In genomic region chr3:124700880-124701684, GRCh38 we compare ENCODE assay signal across 17 cellular contexts. TPM values are rescaled to one million over a fixed set of nuclear protein-coding genes. Genes with fewer than 3 reads are reported as not detected.
A peak's percentile ranks its signal among the peaks of the same experiment; 100 is the strongest.
DNase-seq lines count a peak whose midpoint lies in the region; ATAC-seq and TF ChIP-seq lines count a peak whose summit lies in the region.
"Had no signal": no experiment of that assay in that cellular context is flagged by ENCODE, and none has a peak within 500 bp of the region (broad histone marks: within the 10 kb centered on the region; RNA-seq: fewer than 3 reads in every experiment).

No MANE protein-coding gene starts in this region.

- no peak overlapping the region for H3K27ac ChIP-seq in left ventricle myocardium inferior (replicated peaks)
- H3K27ac ChIP-seq: thoracic aorta had no signal

- in situ Hi-C loops in astrocyte of the spinal cord (cut with HindIII; ENCODE audit: low sequenced_read_pairs): no loop called here

- H3K27ac Mint-ChIP-seq in type B pancreatic cell: peak overlapping the region; percentile 71
- no peak overlapping the region for H3K27ac Mint-ChIP-seq in activated T-helper 17 cell treated with anti-CD3 and anti-CD28 coated beads, Interleukin-2, amount 50 U/mL, for 72 hours
- H3K27ac Mint-ChIP-seq: activated naive CD4-positive, alpha-beta T cell treated with anti-CD3 and anti-CD28 coated beads, Interleukin-2, amount 10 ng/mL, durations not matched to agents 7 days and 5 days; dendritic cell treated with granulocyte-macrophage colony-stimulating factor and Interleukin-4, amounts not matched to agents 40 ng/mL and 50 ng/mL, for 4 days; mesothelial cell of epicardium had no signal

- peak; percentile 50 for ATAC-seq in Right ventricle myocardium superior (ENCODE audit: poor library complexity)
- no peak for ATAC-seq in activated T-helper 17 cell treated with anti-CD3 and anti-CD28 coated beads, Interleukin-2, amount 50 U/mL, for 72 hours (replicated peaks)
- ATAC-seq in HG03196 (IDR thresholded peaks at IDR 0.05; ENCODE audit: unreplicated experiment): no peak

- H3K9me3 Mint-ChIP-seq in type B pancreatic cell: no peaks in the 10 kb centered on the region
- H3K9me3 Mint-ChIP-seq in activated T-helper 17 cell treated with anti-CD3 and anti-CD28 coated beads, Interleukin-2, amount 50 U/mL, for 72 hours: no peaks in the 10 kb centered on the region
- H3K9me3 Mint-ChIP-seq: activated naive CD4-positive, alpha-beta T cell treated with anti-CD3 and anti-CD28 coated beads, Interleukin-2, amount 10 ng/mL, durations not matched to agents 7 days and 5 days; dendritic cell treated with granulocyte-macrophage colony-stimulating factor and Interleukin-4, amounts not matched to agents 40 ng/mL and 50 ng/mL, for 4 days; mesothelial cell of epicardium had no signal

- no peaks in the 10 kb centered on the region for H3K9me3 ChIP-seq in left ventricle myocardium inferior (replicated peaks)
- H3K9me3 ChIP-seq: thoracic aorta had no signal

- DNase-seq in Right ventricle myocardium superior: no peak
- no peak for DNase-seq in left ventricle myocardium inferior
- DNase-seq in astrocyte of the spinal cord (ENCODE audit: low read depth, low spot score): peak; percentile 15
- peak; percentile 37 for DNase-seq in kidney glomerular epithelial cell (lab: John Stamatoyannopoulos, UW)
- DNase-seq in type B pancreatic cell (ENCODE audit: extremely low spot score, unreplicated experiment): no peak
- DNase-seq in AG08396 (ENCODE audit: low spot score): no peak
- DNase-seq: activated naive CD4-positive, alpha-beta T cell treated with anti-CD3 and anti-CD28 coated beads, Interleukin-2, amount 10 ng/mL, durations not matched to agents 7 days and 5 days; DMS79 treated with DMSO at 0.1 percent for 48 hours; glutamatergic neuron; NCI-H1417 treated with DMSO at 0.1 percent for 48 hours; NCI-H774; right cardiac atrium had no signal

- H3K4me3 Mint-ChIP-seq in type B pancreatic cell: no peak overlapping the region
- no peak overlapping the region for H3K4me3 Mint-ChIP-seq in activated T-helper 17 cell treated with anti-CD3 and anti-CD28 coated beads, Interleukin-2, amount 50 U/mL, for 72 hours
- H3K4me3 Mint-ChIP-seq: activated naive CD4-positive, alpha-beta T cell treated with anti-CD3 and anti-CD28 coated beads, Interleukin-2, amount 10 ng/mL, durations not matched to agents 7 days and 5 days; dendritic cell treated with granulocyte-macrophage colony-stimulating factor and Interleukin-4, amounts not matched to agents 40 ng/mL and 50 ng/mL, for 4 days; mesothelial cell of epicardium had no signal

- H3K27me3 Mint-ChIP-seq in type B pancreatic cell: no peaks in the 10 kb centered on the region
- peaks cover 21% of the 10 kb centered on the region for H3K27me3 Mint-ChIP-seq in activated T-helper 17 cell treated with anti-CD3 and anti-CD28 coated beads, Interleukin-2, amount 50 U/mL, for 72 hours

- no peaks in the 10 kb centered on the region for H3K36me3 Mint-ChIP-seq in type B pancreatic cell
- no peaks in the 10 kb centered on the region for H3K36me3 Mint-ChIP-seq in activated T-helper 17 cell treated with anti-CD3 and anti-CD28 coated beads, Interleukin-2, amount 50 U/mL, for 72 hours (ENCODE audit: low read depth)
- H3K36me3 Mint-ChIP-seq: activated naive CD4-positive, alpha-beta T cell treated with anti-CD3 and anti-CD28 coated beads, Interleukin-2, amount 10 ng/mL, durations not matched to agents 7 days and 5 days had no signal

- H3K4me1 ChIP-seq in left ventricle myocardium inferior: peaks cover 12% of the 10 kb centered on the region

- H3K4me3 ChIP-seq in left ventricle myocardium inferior: no peak overlapping the region
- H3K4me3 ChIP-seq in astrocyte of the spinal cord (ENCODE audit: low read depth, low read length): no peak overlapping the region
- H3K4me3 ChIP-seq: thoracic aorta had no signal

- no peaks in the 10 kb centered on the region for H3K27me3 ChIP-seq in left ventricle myocardium inferior (ENCODE audit: low read depth)

- intact Hi-C loops in Right ventricle myocardium superior (cut with DNase I) (no loop called here), left ventricle myocardium inferior (cut with micrococcal nuclease) (no loop called here)

- peaks cover 6% of the 10 kb centered on the region for H3K4me1 Mint-ChIP-seq in type B pancreatic cell (ENCODE audit: unreplicated experiment)
- no peaks in the 10 kb centered on the region for H3K4me1 Mint-ChIP-seq in activated T-helper 17 cell treated with anti-CD3 and anti-CD28 coated beads, Interleukin-2, amount 50 U/mL, for 72 hours
- H3K4me1 Mint-ChIP-seq: activated naive CD4-positive, alpha-beta T cell treated with anti-CD3 and anti-CD28 coated beads, Interleukin-2, amount 10 ng/mL, durations not matched to agents 7 days and 5 days; mesothelial cell of epicardium had no signal

- peaks cover 8% of the 10 kb centered on the region for H3K36me3 ChIP-seq in left ventricle myocardium inferior

- TF ChIP-seq CTCF in left ventricle myocardium inferior (IDR thresholded peaks at IDR 0.05; ENCODE audit: borderline replicate concordance): no peak
- TF ChIP-seq CTCF in astrocyte of the spinal cord (IDR thresholded peaks at IDR 0.05; ENCODE audit: low read depth, low read length): no peak
- no peak for TF ChIP-seq CTCF in type B pancreatic cell (conservative IDR thresholded peaks at IDR 0.05)

RNA-seq across cellular contexts. Expression of gene UMPS, which starts 29.2 kb away (rescaled TPM):
- total RNA-seq in Right ventricle myocardium superior: 6.1 TPM
- total RNA-seq in left ventricle myocardium inferior: 9.0 TPM
- total RNA-seq in type B pancreatic cell (ENCODE audit: low replicate concordance): 46.7 and 51.6 TPM in 2 replicates
- total RNA-seq in activated T-helper 17 cell treated with anti-CD3 and anti-CD28 coated beads, Interleukin-2, amount 50 U/mL, for 72 hours: 10 to 100 TPM; 29.2 to 55.0 TPM

Comparison
In these comparisons a context has a peak if more than half of its experiments do, and no peak if none do; other contexts are left out.
1. DNase-seq: peak in astrocyte of the spinal cord (single experiment) and kidney glomerular epithelial cell (single experiment); none in Right ventricle myocardium superior (single experiment), left ventricle myocardium inferior (single experiment), type B pancreatic cell (single experiment) and AG08396 (single experiment).